Comparison of ENCODE assay signal across 8 cellular contexts in genomic region chr6:33314515-33314942, GRCh38.
DNase-seq lines count a peak whose midpoint lies in the region; ATAC-seq lines count a peak whose summit lies in the region.

No MANE protein-coding gene starts in this region.

- H3K27me3 ChIP-seq in effector memory CD4-positive, alpha-beta T cell (replicated peaks; ENCODE audit: control insufficient read depth, insufficient read depth, low read length, poor library complexity, severe bottlenecking) = no peaks in the 10 kb centered on the region

- peak overlapping the region; percentile 92 for H3K4me3 ChIP-seq in effector memory CD4-positive, alpha-beta T cell (ENCODE audit: insufficient read depth, low read depth, low read length, poor library complexity, severe bottlenecking)

- peak; percentile 39 for DNase-seq in NCI-H82 (lab: John Stamatoyannopoulos, UW)
- no peak for DNase-seq in NCI-H82 treated with DMSO at 0.1 percent for 48 hours (lab: John Stamatoyannopoulos, UW; ENCODE audit: unreplicated experiment)
- peak; percentile 66 for DNase-seq in NCI-H510A treated with DMSO at 0.1 percent for 48 hours (lab: John Stamatoyannopoulos, UW)
- peak; percentile 74 for DNase-seq in activated CD4-positive, alpha-beta T cell treated with anti-CD3 and anti-CD28 coated beads, Interleukin-2, amount 50 U/mL, for 1 hour
- peak; percentile 75 to 80 (median 78) for DNase-seq in effector memory CD4-positive, alpha-beta T cell
- DNase-seq in medulla oblongata (ENCODE audit: extremely low spot score) = peak; percentile 67
- peak; percentile 46 to 58 for DNase-seq in stimulated activated CD8-positive, alpha-beta memory T cell treated with anti-CD3 and anti-CD28 coated beads, Interleukin-15, amount 100 ng/mL, for 4 hours (ENCODE audit: low read depth in 2 of 2)

- no peaks in the 10 kb centered on the region for H3K9me3 ChIP-seq in effector memory CD4-positive, alpha-beta T cell (ENCODE audit: control insufficient read depth, low read length)

- no peak for ATAC-seq in HG03439 (IDR thresholded peaks at IDR 0.05; ENCODE audit: unreplicated experiment)

- H3K27ac ChIP-seq in effector memory CD4-positive, alpha-beta T cell (ENCODE audit: insufficient read depth, low read length, poor library complexity, severe bottlenecking) = peak overlapping the region; percentile 100

- peaks cover 40% of the 10 kb centered on the region for H3K4me1 ChIP-seq in effector memory CD4-positive, alpha-beta T cell (ENCODE audit: control insufficient read depth, insufficient read depth, low read length, poor library complexity, severe bottlenecking)

- peaks cover 11% of the 10 kb centered on the region for H3K36me3 ChIP-seq in effector memory CD4-positive, alpha-beta T cell (ENCODE audit: control insufficient read depth, insufficient read depth, low read length)
